ENCODE assay signal across 13 cellular contexts in genomic region chr1:116033322-116033721, GRCh38. TPM values are rescaled to one million over a fixed set of nuclear protein-coding genes. Genes with fewer than 3 reads are reported as not detected.
DNase-seq lines count a peak whose midpoint lies in the region; ATAC-seq, FAIRE-seq and TF ChIP-seq lines count a peak whose summit lies in the region.
"Had no signal": no experiment of that assay in that cellular context is flagged by ENCODE, and none has a peak within 500 bp of the region (broad histone marks: within the 10 kb centered on the region; RNA-seq: fewer than 3 reads in every experiment).

No MANE protein-coding gene starts in this region.

- H3K4me1 Mint-ChIP-seq in activated CD8-positive, alpha-beta T cell treated with anti-CD3 and anti-CD28 coated beads for 36 hours (ENCODE audit: low read depth): no peaks in the 10 kb centered on the region
- H3K4me1 Mint-ChIP-seq: activated CD4-positive, alpha-beta T cell treated with anti-CD3 and anti-CD28 coated beads, Interleukin-2, amount 10 ng/mL, durations not matched to agents 7 days and 5 days had no signal

- TF ChIP-seq CTCF in activated CD8-positive, alpha-beta T cell treated with anti-CD3 and anti-CD28 coated beads for 36 hours (IDR thresholded peaks at IDR 0.05): no peak
- no peak for TF ChIP-seq CTCF in D721Med (IDR thresholded peaks at IDR 0.05; ENCODE audit: insufficient read depth, missing control alignments)

- no peaks in the 10 kb centered on the region for H3K9me3 ChIP-seq in ectodermal cell (ENCODE audit: control insufficient read depth, low read length)
- H3K9me3 ChIP-seq in neuron (ENCODE audit: low read length): no peaks in the 10 kb centered on the region
- H3K9me3 ChIP-seq: adrenal gland, psoas muscle, thoracic aorta had no signal

- peak overlapping the region; percentile 40 for H2AFZ ChIP-seq in neuron (ENCODE audit: low read depth, low read length)

- WGBS in ectodermal cell, 2 experiments: 10 to 19% methylated on average over 3 of the region's 3 CpGs

- no peaks in the 10 kb centered on the region for H3K36me3 Mint-ChIP-seq in activated CD8-positive, alpha-beta T cell treated with anti-CD3 and anti-CD28 coated beads for 36 hours (ENCODE audit: low read depth)

- no peak overlapping the region for H3K27ac Mint-ChIP-seq in activated CD8-positive, alpha-beta T cell treated with anti-CD3 and anti-CD28 coated beads for 36 hours
- H3K27ac Mint-ChIP-seq: activated CD4-positive, alpha-beta T cell treated with anti-CD3 and anti-CD28 coated beads, Interleukin-2, amount 10 ng/mL, durations not matched to agents 7 days and 5 days; dendritic cell treated with granulocyte-macrophage colony-stimulating factor and Interleukin-4, amounts not matched to agents 40 ng/mL and 50 ng/mL, for 4 days had no signal

- H3K4me1 ChIP-seq in ectodermal cell (ENCODE audit: control insufficient read depth, insufficient read depth, low read length) (peaks cover 19% of the 10 kb centered on the region), neuron (ENCODE audit: insufficient read depth, low read length) (peaks cover 25% of the 10 kb centered on the region)
- H3K4me1 ChIP-seq: adrenal gland, psoas muscle had no signal

- H3K27me3 Mint-ChIP-seq in activated CD8-positive, alpha-beta T cell treated with anti-CD3 and anti-CD28 coated beads for 36 hours: peaks cover 2% of the 10 kb centered on the region
- H3K27me3 Mint-ChIP-seq: activated CD4-positive, alpha-beta T cell treated with anti-CD3 and anti-CD28 coated beads, Interleukin-2, amount 10 ng/mL, durations not matched to agents 7 days and 5 days; dendritic cell treated with granulocyte-macrophage colony-stimulating factor and Interleukin-4, amounts not matched to agents 40 ng/mL and 50 ng/mL, for 4 days had no signal

- peak overlapping the region; percentile 45 for H3K27ac ChIP-seq in ectodermal cell (ENCODE audit: insufficient read depth, low read depth, low read length, poor library complexity, severe bottlenecking)
- H3K27ac ChIP-seq: adrenal gland, psoas muscle, thoracic aorta had no signal

- ATAC-seq in activated CD8-positive, alpha-beta T cell treated with anti-CD3 and anti-CD28 coated beads for 36 hours: no peak
- no peak for ATAC-seq in SK-N-SH treated with all-trans-retinoic acid at 6 μM for 48 hours
- ATAC-seq: psoas muscle had no signal

- CTCF ChIA-PET in activated CD8-positive, alpha-beta T cell treated with anti-CD3 and anti-CD28 coated beads for 36 hours (lab: Charles Lee): interaction anchor here (0.9 kb wide), 1 partner anchor 12 kb away, joined by 9 read pairs; no protein-coding TSS in a partner anchor

- H3K4me3 ChIP-seq in ectodermal cell (ENCODE audit: insufficient read depth, low read depth, low read length) (no peak overlapping the region), neuron (ENCODE audit: low read length) (no peak overlapping the region)
- H3K4me3 ChIP-seq: adrenal gland, psoas muscle, thoracic aorta had no signal

- no peak overlapping the region for H3K4me3 Mint-ChIP-seq in activated CD8-positive, alpha-beta T cell treated with anti-CD3 and anti-CD28 coated beads for 36 hours
- H3K4me3 Mint-ChIP-seq: activated CD4-positive, alpha-beta T cell treated with anti-CD3 and anti-CD28 coated beads, Interleukin-2, amount 10 ng/mL, durations not matched to agents 7 days and 5 days; dendritic cell treated with granulocyte-macrophage colony-stimulating factor and Interleukin-4, amounts not matched to agents 40 ng/mL and 50 ng/mL, for 4 days had no signal

- DNase-seq in ELF-1 (ENCODE audit: low read depth, low spot score): peak; percentile 10
- peak; percentile 92 for DNase-seq in NCI-H2171 treated with DMSO at 0.1 percent for 48 hours (lab: John Stamatoyannopoulos, UW)
- DNase-seq in activated CD8-positive, alpha-beta T cell treated with anti-CD3 and anti-CD28 coated beads for 36 hours: no peak
- no peak for DNase-seq in DMS53 treated with DMSO at 0.1 percent for 48 hours (lab: John Stamatoyannopoulos, UW; ENCODE audit: unreplicated experiment)
- no peak for DNase-seq in D721Med (ENCODE audit: insufficient read length, low spot score)
- DNase-seq: activated CD4-positive, alpha-beta T cell treated with anti-CD3 and anti-CD28 coated beads, Interleukin-2, amount 10 ng/mL, durations not matched to agents 7 days and 5 days; adrenal gland; psoas muscle had no signal

- H3K36me3 ChIP-seq in ectodermal cell (ENCODE audit: control insufficient read depth, insufficient read depth, low read length) (no peaks in the 10 kb centered on the region), neuron (ENCODE audit: insufficient read depth, low read length) (no peaks in the 10 kb centered on the region)
- H3K36me3 ChIP-seq: adrenal gland had no signal

- POLR2A ChIA-PET in activated CD8-positive, alpha-beta T cell treated with anti-CD3 and anti-CD28 coated beads for 36 hours (lab: Charles Lee): no interaction called here

- no peaks in the 10 kb centered on the region for H3K27me3 ChIP-seq in ectodermal cell (ENCODE audit: control insufficient read depth, insufficient read depth, low read length, poor library complexity, severe bottlenecking)
- H3K27me3 ChIP-seq in neuron (ENCODE audit: insufficient read depth, low read length): no peaks in the 10 kb centered on the region
- H3K27me3 ChIP-seq: adrenal gland had no signal

- no peak for FAIRE-seq in D721Med (lab: Jason Lieb, UNC)

- intact Hi-C loops in activated CD8-positive, alpha-beta T cell treated with anti-CD3 and anti-CD28 coated beads for 36 hours (cut with micrococcal nuclease): no loop called here

- H3K9me3 Mint-ChIP-seq in activated CD8-positive, alpha-beta T cell treated with anti-CD3 and anti-CD28 coated beads for 36 hours: no peaks in the 10 kb centered on the region
- H3K9me3 Mint-ChIP-seq: activated CD4-positive, alpha-beta T cell treated with anti-CD3 and anti-CD28 coated beads, Interleukin-2, amount 10 ng/mL, durations not matched to agents 7 days and 5 days; dendritic cell treated with granulocyte-macrophage colony-stimulating factor and Interleukin-4, amounts not matched to agents 40 ng/mL and 50 ng/mL, for 4 days had no signal

TF ChIP-seq in SK-N-SH treated with all-trans-retinoic acid at 6 μM for 48 hours, 23 proteins besides CTCF, POLR2A, EP300 and RAD21 (continues in another document):
- no peak for TF ChIP-seq ZC3H10 (CRISPR knock-in tag; IDR thresholded peaks at IDR 0.05)
- no peak for TF ChIP-seq PATZ1 (CRISPR knock-in tag; IDR thresholded peaks at IDR 0.05; ENCODE audit: borderline replicate concordance)
- TF ChIP-seq TCF4 (CRISPR knock-in tag; IDR thresholded peaks at IDR 0.05; ENCODE audit: borderline replicate concordance): no peak
- TF ChIP-seq ZFP30 (CRISPR knock-in tag; IDR thresholded peaks at IDR 0.05): no peak
- no peak for TF ChIP-seq GLIS3 (CRISPR knock-in tag; IDR thresholded peaks at IDR 0.05)
- no peak for TF ChIP-seq ISL1 (CRISPR knock-in tag; IDR thresholded peaks at IDR 0.05)
- TF ChIP-seq RARB (CRISPR knock-in tag; IDR thresholded peaks at IDR 0.05): no peak
- TF ChIP-seq POU6F1 (CRISPR knock-in tag; IDR thresholded peaks at IDR 0.05; ENCODE audit: borderline replicate concordance, low read depth): no peak
- TF ChIP-seq CREB5 (CRISPR knock-in tag; IDR thresholded peaks at IDR 0.05; ENCODE audit: low read depth): no peak
- no peak for TF ChIP-seq ESRRG (CRISPR knock-in tag; IDR thresholded peaks at IDR 0.05)
- no peak for TF ChIP-seq ZNF70 (CRISPR knock-in tag; IDR thresholded peaks at IDR 0.05)
- TF ChIP-seq TOX (CRISPR knock-in tag; IDR thresholded peaks at IDR 0.05; ENCODE audit: borderline replicate concordance): no peak
- no peak for TF ChIP-seq CSDC2 (CRISPR knock-in tag; IDR thresholded peaks at IDR 0.05)

RNA-seq across cellular contexts. Expression of gene SLC22A15, which starts 57.0 kb away (rescaled TPM):
- polyA plus RNA-seq in ectodermal cell (2013, experiment 1 of 4): 0.48 TPM
- polyA plus RNA-seq in ectodermal cell (2013, experiment 2 of 4): 0.59 TPM
- polyA plus RNA-seq in ectodermal cell (2013, experiment 3 of 4): 0.91 TPM
- polyA plus RNA-seq in ectodermal cell (2013, experiment 4 of 4): 0.73 TPM
- total RNA-seq in activated CD8-positive, alpha-beta T cell treated with anti-CD3 and anti-CD28 coated beads for 36 hours: under 1 TPM; 0.07 to 0.25 TPM

Comparison
In these comparisons a context has a peak if more than half of its experiments do, and no peak if none do; other contexts are left out.
1. DNase-seq: peak in ELF-1 (single experiment) and NCI-H2171 treated with DMSO at 0.1 percent for 48 hours (single experiment); none in activated CD8-positive, alpha-beta T cell treated with anti-CD3 and anti-CD28 coated beads for 36 hours (single experiment), DMS53 treated with DMSO at 0.1 percent for 48 hours (single experiment) and D721Med (single experiment).